1 cellular context compared by ENCODE assay signal in the genomic region with DNA sequence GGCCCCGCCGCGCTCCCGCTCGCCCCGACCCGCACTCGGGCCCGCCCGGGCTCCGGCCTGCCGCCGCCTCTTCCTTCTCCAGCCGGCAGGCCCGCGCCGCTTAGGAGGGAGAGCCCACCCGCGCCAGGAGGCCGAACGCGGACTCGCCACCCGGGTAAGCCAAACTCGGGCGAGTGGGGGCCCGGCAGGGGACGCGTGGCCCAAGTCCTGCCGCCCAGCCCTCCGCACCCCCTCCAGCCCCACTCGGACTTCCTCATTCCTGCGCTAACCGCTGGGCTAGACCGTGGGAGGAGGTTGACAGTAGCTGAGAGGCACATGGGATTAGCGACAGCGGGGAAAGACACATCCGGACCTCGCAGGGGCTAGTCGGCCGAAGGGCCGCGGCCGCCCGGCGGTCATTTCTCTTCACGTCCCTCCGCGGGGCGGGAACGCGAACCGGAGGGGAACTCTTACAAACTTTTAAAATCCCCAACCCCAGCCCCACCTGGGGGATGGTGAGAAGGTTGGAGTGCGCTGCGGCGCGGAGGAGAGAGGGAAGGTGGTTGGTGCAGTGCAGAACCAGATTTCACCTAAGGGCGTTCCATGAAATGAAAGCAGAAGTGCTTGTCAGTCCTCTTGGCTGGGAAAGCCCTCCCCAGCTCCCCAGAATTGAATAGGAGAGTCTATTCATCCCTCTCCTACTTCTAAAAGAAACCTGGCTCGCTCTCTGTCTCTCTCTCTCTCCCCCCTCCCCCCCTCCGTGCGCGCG.
TF ChIP-seq lines count a peak whose summit lies in the region.

No MANE protein-coding gene starts in this region.

TF ChIP-seq in K562, 482 proteins besides CTCF, POLR2A, EP300 and RAD21 (continued from another document):
- TF ChIP-seq, protein P1, sequence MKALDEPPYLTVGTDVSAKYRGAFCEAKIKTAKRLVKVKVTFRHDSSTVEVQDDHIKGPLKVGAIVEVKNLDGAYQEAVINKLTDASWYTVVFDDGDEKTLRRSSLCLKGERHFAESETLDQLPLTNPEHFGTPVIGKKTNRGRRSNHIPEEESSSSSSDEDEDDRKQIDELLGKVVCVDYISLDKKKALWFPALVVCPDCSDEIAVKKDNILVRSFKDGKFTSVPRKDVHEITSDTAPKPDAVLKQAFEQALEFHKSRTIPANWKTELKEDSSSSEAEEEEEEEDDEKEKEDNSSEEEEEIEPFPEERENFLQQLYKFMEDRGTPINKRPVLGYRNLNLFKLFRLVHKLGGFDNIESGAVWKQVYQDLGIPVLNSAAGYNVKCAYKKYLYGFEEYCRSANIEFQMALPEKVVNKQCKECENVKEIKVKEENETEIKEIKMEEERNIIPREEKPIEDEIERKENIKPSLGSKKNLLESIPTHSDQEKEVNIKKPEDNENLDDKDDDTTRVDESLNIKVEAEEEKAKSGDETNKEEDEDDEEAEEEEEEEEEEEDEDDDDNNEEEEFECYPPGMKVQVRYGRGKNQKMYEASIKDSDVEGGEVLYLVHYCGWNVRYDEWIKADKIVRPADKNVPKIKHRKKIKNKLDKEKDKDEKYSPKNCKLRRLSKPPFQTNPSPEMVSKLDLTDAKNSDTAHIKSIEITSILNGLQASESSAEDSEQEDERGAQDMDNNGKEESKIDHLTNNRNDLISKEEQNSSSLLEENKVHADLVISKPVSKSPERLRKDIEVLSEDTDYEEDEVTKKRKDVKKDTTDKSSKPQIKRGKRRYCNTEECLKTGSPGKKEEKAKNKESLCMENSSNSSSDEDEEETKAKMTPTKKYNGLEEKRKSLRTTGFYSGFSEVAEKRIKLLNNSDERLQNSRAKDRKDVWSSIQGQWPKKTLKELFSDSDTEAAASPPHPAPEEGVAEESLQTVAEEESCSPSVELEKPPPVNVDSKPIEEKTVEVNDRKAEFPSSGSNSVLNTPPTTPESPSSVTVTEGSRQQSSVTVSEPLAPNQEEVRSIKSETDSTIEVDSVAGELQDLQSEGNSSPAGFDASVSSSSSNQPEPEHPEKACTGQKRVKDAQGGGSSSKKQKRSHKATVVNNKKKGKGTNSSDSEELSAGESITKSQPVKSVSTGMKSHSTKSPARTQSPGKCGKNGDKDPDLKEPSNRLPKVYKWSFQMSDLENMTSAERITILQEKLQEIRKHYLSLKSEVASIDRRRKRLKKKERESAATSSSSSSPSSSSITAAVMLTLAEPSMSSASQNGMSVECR (CRISPR knock-in tag; IDR thresholded peaks at IDR 0.05): peak; percentile 83
- TF ChIP-seq TARDBP (IDR thresholded peaks at IDR 0.05) (peak; percentile 69; the same call in 1 of the 2 replicates), CCNT2 (IDR thresholded peaks at IDR 0.05; ENCODE audit: borderline replicate concordance, extremely low read depth, insufficient read length, low read depth, low read length) (peak; percentile 72), RNF2 (IDR thresholded peaks at IDR 0.05) (peak; percentile 53; the same call in 1 of the 2 replicates), CXXC5 (CRISPR knock-in tag; IDR thresholded peaks at IDR 0.05) (peak; percentile 61), TRIM28 (IDR thresholded peaks at IDR 0.05) (no peak), TAF7 (tag; IDR thresholded peaks at IDR 0.05) (peak; percentile 65; the same call in 1 of the 2 replicates), HNRNPLL (IDR thresholded peaks at IDR 0.05; ENCODE audit: low read depth, low read length, poor library complexity, severe bottlenecking) (peak; percentile 41), CHD1 (IDR thresholded peaks at IDR 0.05; ENCODE audit: low read length) (peak; percentile 35), NEUROD1 (IDR thresholded peaks at IDR 0.05; ENCODE audit: borderline replicate concordance, low read depth, low read length, partially characterized antibody) (peak; percentile 57), ESRRA (IDR thresholded peaks at IDR 0.05; ENCODE audit: borderline replicate concordance, low read depth) (peak; percentile 63; the same call in 1 of the 2 replicates), TEAD4 (IDR thresholded peaks at IDR 0.05; ENCODE audit: low read length) (peak; percentile 78), TEAD4 (CRISPR knock-in tag; IDR thresholded peaks at IDR 0.05; ENCODE audit: borderline replicate concordance) (no peak), SMARCE1 (IDR thresholded peaks at IDR 0.05) (0 out of 2 replicates have a peak, but pooled peaks have one; percentile 58), ZNF589 (CRISPR knock-in tag; IDR thresholded peaks at IDR 0.05; ENCODE audit: low read depth) (0 out of 2 replicates have a peak, but pooled peaks have one; percentile 35), ADNP (tag; IDR thresholded peaks at IDR 0.05) (no peak), KDM1A (IDR thresholded peaks at IDR 0.05) (peak; percentile 56 to 84; a peak in 3 of 4 replicates), FOXM1 (IDR thresholded peaks at IDR 0.05; ENCODE audit: low read depth) (peak; percentile 43; the same call in 1 of the 2 replicates), FOXM1 (CRISPR knock-in tag; IDR thresholded peaks at IDR 0.05; ENCODE audit: low read depth) (no peak), ARID1B (IDR thresholded peaks at IDR 0.05) (no peak; the same call in 1 of the 2 replicates), SMAD4 (CRISPR knock-in tag; conservative IDR thresholded peaks at IDR 0.05) (no peak), ZNF197 (CRISPR knock-in tag; IDR thresholded peaks at IDR 0.05; ENCODE audit: low read depth) (0 out of 2 replicates have a peak, but pooled peaks have one; percentile 57), RCOR1 (IDR thresholded peaks at IDR 0.05; ENCODE audit: borderline replicate concordance in 1 of 2, low read depth in 2 of 2, low read length in 2 of 2) (peak in 1 of 2 experiments; percentile 62; a peak in 2 of 4 replicates), CEBPG (CRISPR knock-in tag; IDR thresholded peaks at IDR 0.05) (no peak), CEBPG (tag; conservative IDR thresholded peaks at IDR 0.05 in 1 of 2, IDR thresholded peaks at IDR 0.05 in 1 of 2) (no peak), CHD4 (IDR thresholded peaks at IDR 0.05; ENCODE audit: insufficient read depth, insufficient replicate concordance, low read depth, low read length, poor library complexity, severe bottlenecking) (no peak), ATF7 (IDR thresholded peaks at IDR 0.05) (peak; percentile 35), CBX2 (IDR thresholded peaks at IDR 0.05; ENCODE audit: insufficient read depth, low read length, poor library complexity, severe bottlenecking) (no peak), SAFB (IDR thresholded peaks at IDR 0.05; ENCODE audit: borderline replicate concordance, low read depth, low read length) (peak; percentile 88), EHMT2 (IDR thresholded peaks at IDR 0.05) (0 out of 2 replicates have a peak, but pooled peaks have one; percentile 10), KDM5B (IDR thresholded peaks at IDR 0.05; ENCODE audit: insufficient replicate concordance, low read depth, low read length) (peak; percentile 82), ZNF444 (CRISPR knock-in tag; IDR thresholded peaks at IDR 0.05) (no peak), POLR2B (IDR thresholded peaks at IDR 0.05; ENCODE audit: low read depth, partially characterized antibody) (no peak), MYC (IDR thresholded peaks at IDR 0.05; ENCODE audit: low read depth, low read length) (peak; percentile 93), MYC (CRISPR knock-in tag; IDR thresholded peaks at IDR 0.05; ENCODE audit: borderline replicate concordance, low read depth) (peak; percentile 44; the same call in 1 of the 2 replicates)
- TF ChIP-seq, protein P2, sequence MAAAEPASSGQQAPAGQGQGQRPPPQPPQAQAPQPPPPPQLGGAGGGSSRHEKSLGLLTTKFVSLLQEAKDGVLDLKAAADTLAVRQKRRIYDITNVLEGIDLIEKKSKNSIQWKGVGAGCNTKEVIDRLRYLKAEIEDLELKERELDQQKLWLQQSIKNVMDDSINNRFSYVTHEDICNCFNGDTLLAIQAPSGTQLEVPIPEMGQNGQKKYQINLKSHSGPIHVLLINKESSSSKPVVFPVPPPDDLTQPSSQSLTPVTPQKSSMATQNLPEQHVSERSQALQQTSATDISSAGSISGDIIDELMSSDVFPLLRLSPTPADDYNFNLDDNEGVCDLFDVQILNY (CRISPR knock-in tag; IDR thresholded peaks at IDR 0.05): no peak
- TF ChIP-seq, protein P3, sequence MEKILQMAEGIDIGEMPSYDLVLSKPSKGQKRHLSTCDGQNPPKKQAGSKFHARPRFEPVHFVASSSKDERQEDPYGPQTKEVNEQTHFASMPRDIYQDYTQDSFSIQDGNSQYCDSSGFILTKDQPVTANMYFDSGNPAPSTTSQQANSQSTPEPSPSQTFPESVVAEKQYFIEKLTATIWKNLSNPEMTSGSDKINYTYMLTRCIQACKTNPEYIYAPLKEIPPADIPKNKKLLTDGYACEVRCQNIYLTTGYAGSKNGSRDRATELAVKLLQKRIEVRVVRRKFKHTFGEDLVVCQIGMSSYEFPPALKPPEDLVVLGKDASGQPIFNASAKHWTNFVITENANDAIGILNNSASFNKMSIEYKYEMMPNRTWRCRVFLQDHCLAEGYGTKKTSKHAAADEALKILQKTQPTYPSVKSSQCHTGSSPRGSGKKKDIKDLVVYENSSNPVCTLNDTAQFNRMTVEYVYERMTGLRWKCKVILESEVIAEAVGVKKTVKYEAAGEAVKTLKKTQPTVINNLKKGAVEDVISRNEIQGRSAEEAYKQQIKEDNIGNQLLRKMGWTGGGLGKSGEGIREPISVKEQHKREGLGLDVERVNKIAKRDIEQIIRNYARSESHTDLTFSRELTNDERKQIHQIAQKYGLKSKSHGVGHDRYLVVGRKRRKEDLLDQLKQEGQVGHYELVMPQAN (IDR thresholded peaks at IDR 0.05; ENCODE audit: borderline replicate concordance): peak; percentile 76; the same call in 1 of the 2 replicates
- TF ChIP-seq, protein P4, sequence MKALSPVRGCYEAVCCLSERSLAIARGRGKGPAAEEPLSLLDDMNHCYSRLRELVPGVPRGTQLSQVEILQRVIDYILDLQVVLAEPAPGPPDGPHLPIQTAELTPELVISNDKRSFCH (CRISPR knock-in tag; IDR thresholded peaks at IDR 0.05): no peak
- TF ChIP-seq, protein P4 (tag; IDR thresholded peaks at IDR 0.05): peak; percentile 65; the same call in 1 of the 2 replicates
- TF ChIP-seq, protein P5, sequence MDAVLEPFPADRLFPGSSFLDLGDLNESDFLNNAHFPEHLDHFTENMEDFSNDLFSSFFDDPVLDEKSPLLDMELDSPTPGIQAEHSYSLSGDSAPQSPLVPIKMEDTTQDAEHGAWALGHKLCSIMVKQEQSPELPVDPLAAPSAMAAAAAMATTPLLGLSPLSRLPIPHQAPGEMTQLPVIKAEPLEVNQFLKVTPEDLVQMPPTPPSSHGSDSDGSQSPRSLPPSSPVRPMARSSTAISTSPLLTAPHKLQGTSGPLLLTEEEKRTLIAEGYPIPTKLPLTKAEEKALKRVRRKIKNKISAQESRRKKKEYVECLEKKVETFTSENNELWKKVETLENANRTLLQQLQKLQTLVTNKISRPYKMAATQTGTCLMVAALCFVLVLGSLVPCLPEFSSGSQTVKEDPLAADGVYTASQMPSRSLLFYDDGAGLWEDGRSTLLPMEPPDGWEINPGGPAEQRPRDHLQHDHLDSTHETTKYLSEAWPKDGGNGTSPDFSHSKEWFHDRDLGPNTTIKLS (IDR thresholded peaks at IDR 0.05; ENCODE audit: borderline replicate concordance, low read depth): peak; percentile 63; the same call in 1 of the 2 replicates
- TF ChIP-seq, protein P6, sequence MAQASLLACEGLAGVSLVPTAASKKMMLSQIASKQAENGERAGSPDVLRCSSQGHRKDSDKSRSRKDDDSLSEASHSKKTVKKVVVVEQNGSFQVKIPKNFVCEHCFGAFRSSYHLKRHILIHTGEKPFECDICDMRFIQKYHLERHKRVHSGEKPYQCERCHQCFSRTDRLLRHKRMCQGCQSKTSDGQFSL (CRISPR knock-in tag; IDR thresholded peaks at IDR 0.05): peak; percentile 92
- TF ChIP-seq, protein P6 (tag; IDR thresholded peaks at IDR 0.05): peak in 1 of 2 experiments; percentile 77; a peak in 2 of 4 replicates
- TF ChIP-seq, protein P7, sequence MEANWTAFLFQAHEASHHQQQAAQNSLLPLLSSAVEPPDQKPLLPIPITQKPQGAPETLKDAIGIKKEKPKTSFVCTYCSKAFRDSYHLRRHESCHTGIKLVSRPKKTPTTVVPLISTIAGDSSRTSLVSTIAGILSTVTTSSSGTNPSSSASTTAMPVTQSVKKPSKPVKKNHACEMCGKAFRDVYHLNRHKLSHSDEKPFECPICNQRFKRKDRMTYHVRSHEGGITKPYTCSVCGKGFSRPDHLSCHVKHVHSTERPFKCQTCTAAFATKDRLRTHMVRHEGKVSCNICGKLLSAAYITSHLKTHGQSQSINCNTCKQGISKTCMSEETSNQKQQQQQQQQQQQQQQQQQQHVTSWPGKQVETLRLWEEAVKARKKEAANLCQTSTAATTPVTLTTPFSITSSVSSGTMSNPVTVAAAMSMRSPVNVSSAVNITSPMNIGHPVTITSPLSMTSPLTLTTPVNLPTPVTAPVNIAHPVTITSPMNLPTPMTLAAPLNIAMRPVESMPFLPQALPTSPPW (CRISPR knock-in tag; IDR thresholded peaks at IDR 0.05): peak; percentile 90
- TF ChIP-seq, protein P8, sequence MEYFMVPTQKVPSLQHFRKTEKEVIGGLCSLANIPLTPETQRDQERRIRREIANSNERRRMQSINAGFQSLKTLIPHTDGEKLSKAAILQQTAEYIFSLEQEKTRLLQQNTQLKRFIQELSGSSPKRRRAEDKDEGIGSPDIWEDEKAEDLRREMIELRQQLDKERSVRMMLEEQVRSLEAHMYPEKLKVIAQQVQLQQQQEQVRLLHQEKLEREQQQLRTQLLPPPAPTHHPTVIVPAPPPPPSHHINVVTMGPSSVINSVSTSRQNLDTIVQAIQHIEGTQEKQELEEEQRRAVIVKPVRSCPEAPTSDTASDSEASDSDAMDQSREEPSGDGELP (CRISPR knock-in tag; IDR thresholded peaks at IDR 0.05; ENCODE audit: borderline replicate concordance): peak; percentile 83
